In the genomic region with DNA sequence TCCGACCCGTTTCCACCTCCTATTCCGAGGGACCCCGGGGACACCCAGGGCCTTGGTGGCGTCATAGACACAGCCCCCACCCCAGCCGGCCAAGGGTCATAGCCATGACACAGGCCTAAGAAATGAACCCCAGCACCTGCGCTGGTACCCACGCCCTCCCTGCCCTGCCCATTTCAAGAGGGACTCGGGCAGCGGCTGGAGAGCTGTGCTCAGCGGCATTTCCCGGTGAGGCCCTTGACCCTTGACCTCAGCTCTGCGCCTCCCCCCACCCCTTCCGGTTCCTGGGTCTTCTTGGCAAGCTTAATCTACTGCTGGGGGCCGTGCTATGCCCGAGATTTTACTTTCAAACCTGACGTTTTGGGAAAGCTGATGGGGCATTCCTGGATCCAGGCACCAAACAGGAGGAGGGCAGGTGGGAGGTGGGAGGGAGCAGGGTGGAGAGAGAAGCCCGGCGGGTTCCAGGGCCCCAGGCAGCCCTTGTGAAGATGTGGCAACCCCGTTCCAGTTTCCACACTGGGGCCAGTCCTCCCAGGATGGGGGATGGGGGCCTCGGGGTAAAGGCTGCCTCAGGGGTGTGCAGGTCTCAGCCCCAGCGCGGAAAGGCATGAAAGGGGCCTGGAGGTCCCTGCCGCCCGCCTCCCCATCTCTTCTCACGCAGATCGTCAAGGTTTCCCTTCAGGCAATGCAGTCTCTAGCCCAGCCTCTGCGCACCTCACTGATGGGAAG, we compare ENCODE assay signal across 8 cellular contexts. TPM values are rescaled to one million over a fixed set of nuclear protein-coding genes. Genes with fewer than 3 reads are reported as not detected.
DNase-seq lines count a peak whose midpoint lies in the region; ATAC-seq and TF ChIP-seq lines count a peak whose summit lies in the region.

A gene (minus strand): TSS at position 414 of the 726 bp plus-strand sequence. CDS start 36 bp downstream, at position 378.

- H2AFZ ChIP-seq in H9 (ENCODE audit: low read length): no peak within 1 kb of the TSS

- no peaks in the 10 kb centered on the region for H3K36me3 ChIP-seq in BLaER1 treated with 17β-estradiol and CSF1 and Interleukin-3, amounts not matched to agents 10 nM and 100 nM

- H3K27ac Mint-ChIP-seq in H9: no peak within 1 kb of the TSS
- no peak within 1 kb of the TSS for H3K27ac Mint-ChIP-seq in chondrocyte (ENCODE audit: unreplicated experiment)
- H3K27ac Mint-ChIP-seq in nephron progenitor cell: no peak within 1 kb of the TSS

- no peak within 1 kb of the TSS for H2BK15ac ChIP-seq in H9 (ENCODE audit: low read depth, low read length)

- H4K5ac ChIP-seq in H9 (ENCODE audit: insufficient read length, low read depth, low read length): no peak within 1 kb of the TSS

- H3K27ac ChIP-seq in BLaER1 treated with 17β-estradiol and CSF1 and Interleukin-3, amounts not matched to agents 10 nM and 100 nM: no peak within 1 kb of the TSS
- H3K27ac ChIP-seq in H9 (ENCODE audit: insufficient read length, low read depth, low read length): no peak within 1 kb of the TSS

- H3K9ac ChIP-seq in BLaER1 treated with 17β-estradiol and CSF1 and Interleukin-3, amounts not matched to agents 10 nM and 100 nM: no peak within 1 kb of the TSS
- H3K9ac ChIP-seq in H9 (ENCODE audit: extremely low read depth, insufficient read length, low read length): no peak within 1 kb of the TSS

- no peak within 1 kb of the TSS for H4K91ac ChIP-seq in H9 (ENCODE audit: insufficient read length, low read depth, low read length)

- TF ChIP-seq CTCF in H9 (conservative IDR thresholded peaks at IDR 0.05): no peak
- TF ChIP-seq CTCF in chondrocyte (IDR thresholded peaks at IDR 0.05): no peak
- TF ChIP-seq CTCF in nephron progenitor cell (IDR thresholded peaks at IDR 0.05): no peak

- H3K4me3 ChIP-seq in BLaER1 treated with 17β-estradiol and CSF1 and Interleukin-3, amounts not matched to agents 10 nM and 100 nM: peak within 1 kb of the TSS in 3 of 10 experiments; percentile 16 to 42 (median 24); a peak in 4 of 20 replicates

- peak within 1 kb of the TSS in 10 of 11 experiments; percentile 25 to 60 (median 51); a peak in 15 of 22 replicates for H3K4me2 ChIP-seq in BLaER1 treated with 17β-estradiol and CSF1 and Interleukin-3, amounts not matched to agents 10 nM and 100 nM
- H3K4me2 ChIP-seq in H9 (ENCODE audit: insufficient read depth, insufficient read length, low read length): peak within 1 kb of the TSS; percentile 39

- H3K4me1 Mint-ChIP-seq in H9: peaks cover 6 to 11% of the 10 kb centered on the region in 2 experiments; a peak in 2 of 4 replicates
- peaks cover 7% of the 10 kb centered on the region for H3K4me1 Mint-ChIP-seq in chondrocyte (ENCODE audit: low read depth)
- H3K4me1 Mint-ChIP-seq in nephron progenitor cell: peaks cover 16% of the 10 kb centered on the region

- WGBS in H9 (ENCODE audit: extremely low coverage, insufficient read length, low lambda C conversion rate): no CpG with 5 or more reads among the region's 28 CpGs

- H3K4me3 Mint-ChIP-seq in H9: peak within 1 kb of the TSS; percentile 58 to 79
- peak within 1 kb of the TSS; percentile 40 for H3K4me3 Mint-ChIP-seq in chondrocyte (ENCODE audit: unreplicated experiment)
- H3K4me3 Mint-ChIP-seq in nephron progenitor cell: peak within 1 kb of the TSS; percentile 72

- DNase-seq in H9 (peak; percentile 42), chondrocyte (ENCODE audit: low spot score) (peak; percentile 88), nephron progenitor cell (peak; percentile 48), NCI-H526 treated with DMSO at 0.1 percent for 48 hours (lab: John Stamatoyannopoulos, UW) (no peak), cortex of kidney (lab: John Stamatoyannopoulos, UW) (no peak)
- DNase-seq in NK-92 treated with Interleukin-12 subunit alpha and Interleukin-12 subunit beta, amount 100 ng/mL, for 24 hours (lab: John Stamatoyannopoulos, UW): no peak

- no peaks in the 10 kb centered on the region; a peak in 1 of 22 replicates for H4K20me1 ChIP-seq in BLaER1 treated with 17β-estradiol and CSF1 and Interleukin-3, amounts not matched to agents 10 nM and 100 nM
- H4K20me1 ChIP-seq in H9 (ENCODE audit: control insufficient read depth, insufficient read depth, insufficient read length): no peaks in the 10 kb centered on the region

- H3K79me2 ChIP-seq in H9 (ENCODE audit: insufficient read depth, low read length): no peaks in the 10 kb centered on the region

- H3K56ac ChIP-seq in H9 (ENCODE audit: insufficient read length, low read depth, low read length): no peak within 1 kb of the TSS

- H3K9me3 ChIP-seq in BLaER1 treated with 17β-estradiol and CSF1 and Interleukin-3, amounts not matched to agents 10 nM and 100 nM (replicated peaks in 1 of 11): peaks cover 7 to 16% (median 11%) of the 10 kb centered on the region in 11 experiments; a peak in 19 of 22 replicates
- H3K9me3 ChIP-seq in H9 (ENCODE audit: control insufficient read depth, low read depth, low read length): no peaks in the 10 kb centered on the region

- H3K9me3 Mint-ChIP-seq in H9 (peaks cover 5 to 6% of the 10 kb centered on the region in 2 experiments; a peak in 2 of 5 replicates), chondrocyte (ENCODE audit: low read depth) (peaks cover 9% of the 10 kb centered on the region), nephron progenitor cell (peaks cover 21% of the 10 kb centered on the region)

- no peak within 1 kb of the TSS for H3K4ac ChIP-seq in H9 (ENCODE audit: low read depth, low read length)

- peaks cover 36 to 53% (median 47%) of the 10 kb centered on the region in 11 experiments for H3K27me3 ChIP-seq in BLaER1 treated with 17β-estradiol and CSF1 and Interleukin-3, amounts not matched to agents 10 nM and 100 nM
- H3K27me3 ChIP-seq in H9 (ENCODE audit: insufficient read depth, low read length): peaks cover 7% of the 10 kb centered on the region; the same call in 1 of the 2 replicates

- H2BK120ac ChIP-seq in H9 (ENCODE audit: low read depth, low read length, poor library complexity, severe bottlenecking): no peak within 1 kb of the TSS

- H2BK5ac ChIP-seq in H9 (ENCODE audit: insufficient read length, low read length): no peak within 1 kb of the TSS

- no peak for ATAC-seq in GM19351 (IDR thresholded peaks at IDR 0.05; ENCODE audit: unreplicated experiment)

- H3K23me2 ChIP-seq in H9 (ENCODE audit: insufficient read length, low read depth, low read length, poor library complexity, severe bottlenecking): peaks cover 8% of the 10 kb centered on the region

- no peak within 1 kb of the TSS for H4K8ac ChIP-seq in H9 (replicated peaks; ENCODE audit: insufficient read length, low read depth, low read length)

- no peak within 1 kb of the TSS; the same call in 1 of the 2 replicates for H3K14ac ChIP-seq in H9 (ENCODE audit: insufficient read depth, low read length)

- H3T11ph ChIP-seq in H9 (ENCODE audit: low read length): no peak within 1 kb of the TSS

- H2AK5ac ChIP-seq in H9 (ENCODE audit: insufficient read length, low read length): no peak within 1 kb of the TSS

- peaks cover 0 to 13% (median 5%) of the 10 kb centered on the region in 10 experiments; a peak in 7 of 20 replicates for H3K4me1 ChIP-seq in BLaER1 treated with 17β-estradiol and CSF1 and Interleukin-3, amounts not matched to agents 10 nM and 100 nM
- H3K4me1 ChIP-seq in H9 (ENCODE audit: insufficient read depth, low read length): no peaks in the 10 kb centered on the region

- H3K23ac ChIP-seq in H9 (ENCODE audit: insufficient read length, low read depth, low read length): no peak within 1 kb of the TSS

- H2BK20ac ChIP-seq in H9 (ENCODE audit: low read depth, low read length, poor library complexity, severe bottlenecking): no peak within 1 kb of the TSS

- H3K27me3 Mint-ChIP-seq in H9 (ENCODE audit: low read depth) (peaks cover 54% of the 10 kb centered on the region), chondrocyte (ENCODE audit: low read depth) (peaks cover 33% of the 10 kb centered on the region), nephron progenitor cell (ENCODE audit: low read depth, poor library complexity) (peaks cover 71% of the 10 kb centered on the region)

- H3K36me3 Mint-ChIP-seq in H9 (ENCODE audit: insufficient read depth in 1 of 3, low read depth in 3 of 3): no peaks in the 10 kb centered on the region; a peak in 1 of 7 replicates
- peaks cover 3% of the 10 kb centered on the region for H3K36me3 Mint-ChIP-seq in chondrocyte (ENCODE audit: low read depth)
- H3K36me3 Mint-ChIP-seq in nephron progenitor cell (ENCODE audit: low read depth): peaks cover 7% of the 10 kb centered on the region

- no peaks in the 10 kb centered on the region for H3K79me1 ChIP-seq in H9 (ENCODE audit: insufficient read depth, low read depth, low read length, poor library complexity, severe bottlenecking)

- no peak within 1 kb of the TSS for H2BK12ac ChIP-seq in H9 (ENCODE audit: insufficient read length, low read depth, low read length)

- no peak within 1 kb of the TSS for H3K18ac ChIP-seq in H9 (ENCODE audit: insufficient read length, low read depth, low read length)

RNA-seq across cellular contexts. Expression of the gene that starts here (rescaled TPM):
- total RNA-seq in H9 (2021) (7.7 and 8.1 TPM in 2 replicates), chondrocyte (0.40 to 0.94 TPM in 2 of 3 replicates, not detected in the other)

Comparison
In these comparisons a context has a peak if more than half of its experiments do, and no peak if none do; other contexts are left out.
1. Peak in DNase-seq in chondrocyte; RNA of the gene not detected or under 1 TPM.
2. DNase-seq: peak in H9 (single experiment) and nephron progenitor cell (single experiment); none in NK-92 treated with Interleukin-12 subunit alpha and Interleukin-12 subunit beta, amount 100 ng/mL, for 24 hours (single experiment), NCI-H526 treated with DMSO at 0.1 percent for 48 hours (single experiment) and cortex of kidney (single experiment).
3. Peak in every context shown above with its lines, with median percentiles within 50 percentile points of each other: H3K4me3 Mint-ChIP-seq.